8 cellular contexts compared by ENCODE assay signal in the genomic region with DNA sequence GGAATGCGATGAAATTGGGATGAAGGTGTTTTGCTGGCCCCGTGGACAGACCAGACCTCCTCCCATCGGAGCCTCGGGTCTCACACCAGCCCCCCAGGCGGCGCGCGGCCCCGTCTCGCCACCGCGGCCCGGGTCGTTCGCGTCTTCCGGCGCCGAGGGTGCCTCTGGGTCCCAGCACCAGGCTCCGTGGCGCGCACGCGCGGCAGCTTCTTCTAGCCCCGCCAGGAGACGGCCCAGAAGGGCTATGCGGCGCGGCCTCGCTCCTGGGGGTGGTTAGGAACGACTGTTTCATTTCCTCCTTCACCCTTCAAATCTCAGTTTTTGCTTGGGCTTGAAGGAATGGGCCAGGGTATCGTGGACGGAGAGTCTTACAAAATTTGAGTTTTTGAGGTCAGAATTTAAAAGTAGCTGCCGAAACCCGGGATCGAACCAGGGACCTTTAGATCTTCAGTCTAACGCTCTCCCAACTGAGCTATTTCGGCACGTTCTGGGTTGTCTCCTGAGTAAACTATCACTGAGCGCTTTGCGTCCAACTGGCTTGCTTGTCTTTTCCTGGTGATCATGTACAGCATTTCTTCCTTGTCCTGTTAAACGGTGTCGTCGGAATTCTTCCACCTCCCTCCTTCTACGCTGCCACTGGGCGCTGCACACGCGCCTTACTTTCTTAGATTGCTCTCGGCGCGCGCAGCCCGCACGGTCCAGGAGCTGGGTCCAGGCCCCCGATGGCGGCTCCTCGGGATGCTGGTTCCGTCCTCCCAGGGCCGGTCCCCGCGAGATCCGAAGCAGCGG. TPM values are rescaled to one million over a fixed set of nuclear protein-coding genes. Genes with fewer than 3 reads are reported as not detected.
DNase-seq lines count a peak whose midpoint lies in the region; ATAC-seq and TF ChIP-seq lines count a peak whose summit lies in the region.

No MANE protein-coding gene starts in this region.

- TF ChIP-seq POLR2A in NB4 (IDR thresholded peaks at IDR 0.05; ENCODE audit: extremely low read depth, insufficient read length): peak; percentile 82

- ATAC-seq in HG02571 (IDR thresholded peaks at IDR 0.05; ENCODE audit: unreplicated experiment): peak; percentile 88
- ATAC-seq in SK-N-SH treated with all-trans-retinoic acid at 6 μM for 48 hours: peak; percentile 93
- peak; percentile 95 for ATAC-seq in thoracic aorta (ENCODE audit: insufficient number of reproducible peaks, low FRiP score, low read depth)

- peaks cover 6% of the 10 kb centered on the region for H3K4me1 ChIP-seq in osteoblast (ENCODE audit: insufficient read depth, low read length)
- H3K4me1 ChIP-seq in thoracic aorta (ENCODE audit: control insufficient read depth in 1 of 2, low read depth in 2 of 2): peaks cover 5 to 11% of the 10 kb centered on the region in 2 donors

- H3K9me3 ChIP-seq in osteoblast (ENCODE audit: low read depth, low read length): no peaks in the 10 kb centered on the region
- no peaks in the 10 kb centered on the region for H3K9me3 ChIP-seq in thoracic aorta

- DNase-seq in GM06990 (ENCODE audit: extremely low read depth, insufficient read length): peak; percentile 95
- peak; percentile 96 for DNase-seq in NB4 (ENCODE audit: low read depth)
- DNase-seq in glutamatergic neuron: peak; percentile 90
- peak; percentile 97 for DNase-seq in osteoblast (ENCODE audit: insufficient read length, low spot score, missing footprints)
- DNase-seq in thoracic aorta (ENCODE audit: low spot score): peak; percentile 67

- H3K27me3 Mint-ChIP-seq in activated naive CD8-positive, alpha-beta T cell: peaks cover 1% of the 10 kb centered on the region
- peaks cover 4% of the 10 kb centered on the region for H3K27me3 Mint-ChIP-seq in glutamatergic neuron (ENCODE audit: unreplicated experiment)

- no peaks in the 10 kb centered on the region for H3K79me2 ChIP-seq in osteoblast (ENCODE audit: insufficient read depth, low read length)

- H3K36me3 ChIP-seq in GM06990 (ENCODE audit: control insufficient read depth, insufficient read depth, low read length): no peaks in the 10 kb centered on the region
- no peaks in the 10 kb centered on the region for H3K36me3 ChIP-seq in osteoblast (ENCODE audit: insufficient read depth, low read length)
- no peaks in the 10 kb centered on the region for H3K36me3 ChIP-seq in thoracic aorta

- peak overlapping the region; percentile 99 for H3K27ac Mint-ChIP-seq in activated naive CD8-positive, alpha-beta T cell
- peak overlapping the region; percentile 89 for H3K27ac Mint-ChIP-seq in glutamatergic neuron (ENCODE audit: unreplicated experiment)

- H2AFZ ChIP-seq in osteoblast (ENCODE audit: low read length): peak overlapping the region; percentile 100

- peak overlapping the region; percentile 92 for H3K4me3 Mint-ChIP-seq in activated naive CD8-positive, alpha-beta T cell
- peak overlapping the region; percentile 86 for H3K4me3 Mint-ChIP-seq in glutamatergic neuron (ENCODE audit: unreplicated experiment)

- no peaks in the 10 kb centered on the region for H3K9me3 Mint-ChIP-seq in activated naive CD8-positive, alpha-beta T cell (ENCODE audit: low read depth)
- peaks cover 18% of the 10 kb centered on the region for H3K9me3 Mint-ChIP-seq in glutamatergic neuron (ENCODE audit: unreplicated experiment)

- H3K4me1 Mint-ChIP-seq in activated naive CD8-positive, alpha-beta T cell (ENCODE audit: low read depth): peaks cover 21% of the 10 kb centered on the region
- peaks cover 2% of the 10 kb centered on the region for H3K4me1 Mint-ChIP-seq in glutamatergic neuron (ENCODE audit: low read depth, unreplicated experiment)

- peak overlapping the region; percentile 90 for H3K27ac ChIP-seq in osteoblast (ENCODE audit: low read depth, low read length)
- H3K27ac ChIP-seq in thoracic aorta: peak overlapping the region; percentile 90 to 94

- no peaks in the 10 kb centered on the region for H4K20me1 ChIP-seq in osteoblast (ENCODE audit: insufficient read depth, low read length)

- H3K36me3 Mint-ChIP-seq in activated naive CD8-positive, alpha-beta T cell: no peaks in the 10 kb centered on the region
- no peaks in the 10 kb centered on the region for H3K36me3 Mint-ChIP-seq in glutamatergic neuron (ENCODE audit: unreplicated experiment)

- no peaks in the 10 kb centered on the region for H3K27me3 ChIP-seq in GM06990 (replicated peaks; ENCODE audit: control insufficient read depth, insufficient read depth, low read length)
- no peaks in the 10 kb centered on the region for H3K27me3 ChIP-seq in osteoblast (ENCODE audit: insufficient read depth, low read length)
- H3K27me3 ChIP-seq in thoracic aorta (replicated peaks; ENCODE audit: insufficient read depth): no peaks in the 10 kb centered on the region

- H3K4me3 ChIP-seq in GM06990 (replicated peaks; ENCODE audit: low read depth, low read length) (peak overlapping the region; percentile 76), NB4 (ENCODE audit: low read depth, low read length) (peak overlapping the region; percentile 67), osteoblast (ENCODE audit: insufficient read depth, low read length) (peak overlapping the region; percentile 91), thoracic aorta (peak overlapping the region; percentile 91)

- TF ChIP-seq CTCF in GM06990 (IDR thresholded peaks at IDR 0.05; ENCODE audit: insufficient read depth, low read length, poor library complexity, severe bottlenecking): no peak
- no peak for TF ChIP-seq CTCF in NB4 (IDR thresholded peaks at IDR 0.05; ENCODE audit: low read depth, low read length)
- TF ChIP-seq CTCF in glutamatergic neuron (IDR thresholded peaks at IDR 0.05; ENCODE audit: partially characterized antibody, unreplicated experiment): no peak
- TF ChIP-seq CTCF in osteoblast (IDR thresholded peaks at IDR 0.05; ENCODE audit: extremely low read depth, low read depth, low read length): no peak
- TF ChIP-seq CTCF in thoracic aorta (IDR thresholded peaks at IDR 0.05): no peak

- peak overlapping the region; percentile 89 for H3K4me2 ChIP-seq in osteoblast (ENCODE audit: insufficient read depth, low read length)

TF ChIP-seq in SK-N-SH treated with all-trans-retinoic acid at 6 μM for 48 hours, 23 proteins besides CTCF, POLR2A, EP300 and RAD21:
- TF ChIP-seq, protein P1, sequence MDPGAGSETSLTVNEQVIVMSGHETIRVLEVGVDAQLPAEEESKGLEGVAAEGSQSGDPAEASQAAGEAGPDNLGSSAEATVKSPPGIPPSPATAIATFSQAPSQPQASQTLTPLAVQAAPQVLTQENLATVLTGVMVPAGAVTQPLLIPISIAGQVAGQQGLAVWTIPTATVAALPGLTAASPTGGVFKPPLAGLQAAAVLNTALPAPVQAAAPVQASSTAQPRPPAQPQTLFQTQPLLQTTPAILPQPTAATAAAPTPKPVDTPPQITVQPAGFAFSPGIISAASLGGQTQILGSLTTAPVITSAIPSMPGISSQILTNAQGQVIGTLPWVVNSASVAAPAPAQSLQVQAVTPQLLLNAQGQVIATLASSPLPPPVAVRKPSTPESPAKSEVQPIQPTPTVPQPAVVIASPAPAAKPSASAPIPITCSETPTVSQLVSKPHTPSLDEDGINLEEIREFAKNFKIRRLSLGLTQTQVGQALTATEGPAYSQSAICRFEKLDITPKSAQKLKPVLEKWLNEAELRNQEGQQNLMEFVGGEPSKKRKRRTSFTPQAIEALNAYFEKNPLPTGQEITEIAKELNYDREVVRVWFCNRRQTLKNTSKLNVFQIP (CRISPR knock-in tag; IDR thresholded peaks at IDR 0.05; ENCODE audit: borderline replicate concordance, low read depth): no peak
- TF ChIP-seq CSDC2 (CRISPR knock-in tag; IDR thresholded peaks at IDR 0.05) (no peak), ARNTL (CRISPR knock-in tag; IDR thresholded peaks at IDR 0.05; ENCODE audit: borderline replicate concordance, low read depth) (no peak), TCF4 (CRISPR knock-in tag; IDR thresholded peaks at IDR 0.05; ENCODE audit: borderline replicate concordance) (no peak)
- TF ChIP-seq, protein P2, sequence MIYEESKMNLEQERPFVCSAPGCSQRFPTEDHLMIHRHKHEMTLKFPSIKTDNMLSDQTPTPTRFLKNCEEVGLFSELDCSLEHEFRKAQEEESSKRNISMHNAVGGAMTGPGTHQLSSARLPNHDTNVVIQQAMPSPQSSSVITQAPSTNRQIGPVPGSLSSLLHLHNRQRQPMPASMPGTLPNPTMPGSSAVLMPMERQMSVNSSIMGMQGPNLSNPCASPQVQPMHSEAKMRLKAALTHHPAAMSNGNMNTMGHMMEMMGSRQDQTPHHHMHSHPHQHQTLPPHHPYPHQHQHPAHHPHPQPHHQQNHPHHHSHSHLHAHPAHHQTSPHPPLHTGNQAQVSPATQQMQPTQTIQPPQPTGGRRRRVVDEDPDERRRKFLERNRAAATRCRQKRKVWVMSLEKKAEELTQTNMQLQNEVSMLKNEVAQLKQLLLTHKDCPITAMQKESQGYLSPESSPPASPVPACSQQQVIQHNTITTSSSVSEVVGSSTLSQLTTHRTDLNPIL (CRISPR knock-in tag; IDR thresholded peaks at IDR 0.05; ENCODE audit: low read depth): peak; percentile 3; the same call in 1 of the 2 replicates

RNA-seq across cellular contexts. Expression of a gene that starts 46.5 kb away (rescaled TPM):
- total RNA-seq in glutamatergic neuron (ENCODE audit: unreplicated experiment) (6.3 TPM), osteoblast (11.9 and 13.3 TPM in 2 replicates), thoracic aorta (10 to 100 TPM; 11.2 to 17.4 TPM)

RNA-seq across cellular contexts. Expression of a gene that starts 52.2 kb away (rescaled TPM):
- 3.0 TPM for total RNA-seq in glutamatergic neuron (ENCODE audit: unreplicated experiment)
- total RNA-seq in osteoblast: 8.7 and 9.4 TPM in 2 replicates
- 1 to 10 TPM; 3.9 to 6.3 TPM for total RNA-seq in thoracic aorta

Comparison
In these comparisons a context has a peak if more than half of its experiments do, and no peak if none do; other contexts are left out.
1. Peak in every context shown above with its lines: DNase-seq, ATAC-seq, H3K4me3 ChIP-seq and H3K27ac ChIP-seq.